In the genomic region with DNA sequence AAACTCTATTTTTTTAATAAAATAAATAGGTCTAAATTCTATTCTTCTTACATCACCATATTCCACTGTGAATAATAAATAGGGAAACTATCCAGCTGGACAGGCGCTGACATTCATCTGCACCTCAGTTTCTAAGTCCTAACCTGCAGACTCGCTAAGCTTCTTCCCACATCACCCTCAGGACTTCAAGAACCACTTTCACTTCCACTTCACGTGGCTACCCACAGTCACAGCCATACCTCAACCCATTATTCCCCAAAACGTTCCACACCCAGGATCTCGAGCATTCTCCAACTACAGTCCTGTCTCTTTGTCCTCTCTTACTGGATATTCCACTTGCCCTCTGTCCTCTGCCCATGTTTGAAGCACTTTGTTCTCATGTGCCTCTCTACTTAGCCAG, we compare ENCODE assay signal across 12 cellular contexts.
A peak's percentile ranks its signal among the peaks of the same experiment; 100 is the strongest.
DNase-seq lines count a peak whose midpoint lies in the region; ATAC-seq and TF ChIP-seq lines count a peak whose summit lies in the region.
"Had no signal": no experiment of that assay in that cellular context is flagged by ENCODE, and none has a peak within 500 bp of the region (broad histone marks: within the 10 kb centered on the region; RNA-seq: fewer than 3 reads in every experiment).

No MANE protein-coding gene starts in this region.

- peaks cover 20% of the 10 kb centered on the region for H3K4me1 Mint-ChIP-seq in activated naive CD8-positive, alpha-beta T cell treated with anti-CD3 and anti-CD28 coated beads for 36 hours
- peaks cover 19% of the 10 kb centered on the region for H3K4me1 Mint-ChIP-seq in activated CD4-positive, alpha-beta memory T cell treated with anti-CD3 and anti-CD28 coated beads for 36 hours (ENCODE audit: low read depth)

- DNase-seq in activated naive CD8-positive, alpha-beta T cell treated with anti-CD3 and anti-CD28 coated beads for 36 hours, result no peak
- DNase-seq in NCI-H187 treated with DMSO at 0.1 percent for 48 hours (lab: John Stamatoyannopoulos, UW) (no peak), HEK293T (ENCODE audit: extremely low spot score) (no peak)
- DNase-seq in stimulated activated CD4-positive, alpha-beta T cell treated with anti-CD3 and anti-CD28 coated beads, Interleukin-2, amount 100 ng/mL, for 24 hours, result no peak
- no peak for DNase-seq in activated CD4-positive, alpha-beta memory T cell treated with anti-CD3 and anti-CD28 coated beads for 36 hours
- DNase-seq: activated CD8-positive, alpha-beta memory T cell treated with anti-CD3 and anti-CD28 coated beads, Interleukin-2, amount 50 U/mL, for 48 hours; hypothalamus; mammary epithelial cell; NCI-H345 had no signal

- no peaks in the 10 kb centered on the region for H3K27me3 Mint-ChIP-seq in activated naive CD8-positive, alpha-beta T cell treated with anti-CD3 and anti-CD28 coated beads for 36 hours
- no peaks in the 10 kb centered on the region for H3K27me3 Mint-ChIP-seq in activated CD4-positive, alpha-beta memory T cell treated with anti-CD3 and anti-CD28 coated beads for 36 hours

- CTCF ChIA-PET in HEK293T (lab: Yijun Ruan, JAX), result no interaction called here
- CTCF ChIA-PET in activated CD4-positive, alpha-beta memory T cell treated with anti-CD3 and anti-CD28 coated beads for 36 hours (lab: Charles Lee), result interaction anchor here (8.0 kb wide), 1 partner anchor 13 kb away, joined by 52 read pairs; no protein-coding TSS in a partner anchor

- H3K9me3 Mint-ChIP-seq in activated naive CD8-positive, alpha-beta T cell treated with anti-CD3 and anti-CD28 coated beads for 36 hours, result no peaks in the 10 kb centered on the region
- H3K9me3 Mint-ChIP-seq in activated CD4-positive, alpha-beta memory T cell treated with anti-CD3 and anti-CD28 coated beads for 36 hours, result no peaks in the 10 kb centered on the region

- no peak overlapping the region for H3K4me3 Mint-ChIP-seq in activated naive CD8-positive, alpha-beta T cell treated with anti-CD3 and anti-CD28 coated beads for 36 hours
- no peak overlapping the region for H3K4me3 Mint-ChIP-seq in activated CD4-positive, alpha-beta memory T cell treated with anti-CD3 and anti-CD28 coated beads for 36 hours

- POLR2A ChIA-PET in HEK293T (lab: Yijun Ruan, JAX), result no interaction called here
- POLR2A ChIA-PET in activated CD4-positive, alpha-beta memory T cell treated with anti-CD3 and anti-CD28 coated beads for 36 hours (lab: Charles Lee), result no interaction called here

- ATAC-seq in GM18499 (IDR thresholded peaks at IDR 0.05; ENCODE audit: insufficient read depth, unreplicated experiment) (peak; percentile 46), GM21367 (IDR thresholded peaks at IDR 0.05; ENCODE audit: unreplicated experiment) (peak; percentile 59), HG03025 (IDR thresholded peaks at IDR 0.05; ENCODE audit: low FRiP score, unreplicated experiment) (peak; percentile 66)

- peak overlapping the region; percentile 6 for H3K27ac Mint-ChIP-seq in activated naive CD8-positive, alpha-beta T cell treated with anti-CD3 and anti-CD28 coated beads for 36 hours
- H3K27ac Mint-ChIP-seq in activated CD4-positive, alpha-beta memory T cell treated with anti-CD3 and anti-CD28 coated beads for 36 hours, result no peak overlapping the region

- intact Hi-C loops in activated CD4-positive, alpha-beta memory T cell treated with anti-CD3 and anti-CD28 coated beads for 36 hours (cut with micrococcal nuclease), result no loop called here

- peaks cover 21% of the 10 kb centered on the region for H3K36me3 Mint-ChIP-seq in activated naive CD8-positive, alpha-beta T cell treated with anti-CD3 and anti-CD28 coated beads for 36 hours
- H3K36me3 Mint-ChIP-seq in activated CD4-positive, alpha-beta memory T cell treated with anti-CD3 and anti-CD28 coated beads for 36 hours, result peaks cover 18% of the 10 kb centered on the region

TF ChIP-seq in HEK293T, 16 proteins besides CTCF, POLR2A, EP300 and RAD21:
- no peak for TF ChIP-seq SUZ12 (IDR thresholded peaks at IDR 0.05)
- no peak for TF ChIP-seq FOXK2 (IDR thresholded peaks at IDR 0.05)
- no peak for TF ChIP-seq NFRKB (IDR thresholded peaks at IDR 0.05)
- TF ChIP-seq ZNF384 (IDR thresholded peaks at IDR 0.05), result no peak
- TF ChIP-seq TARDBP (IDR thresholded peaks at IDR 0.05), result no peak
- TF ChIP-seq FOXM1 (IDR thresholded peaks at IDR 0.05; ENCODE audit: borderline replicate concordance), result no peak
- no peak for TF ChIP-seq CTBP1 (IDR thresholded peaks at IDR 0.05; ENCODE audit: borderline replicate concordance)
- no peak for TF ChIP-seq FOXA1 (IDR thresholded peaks at IDR 0.05)
- TF ChIP-seq, protein P1, sequence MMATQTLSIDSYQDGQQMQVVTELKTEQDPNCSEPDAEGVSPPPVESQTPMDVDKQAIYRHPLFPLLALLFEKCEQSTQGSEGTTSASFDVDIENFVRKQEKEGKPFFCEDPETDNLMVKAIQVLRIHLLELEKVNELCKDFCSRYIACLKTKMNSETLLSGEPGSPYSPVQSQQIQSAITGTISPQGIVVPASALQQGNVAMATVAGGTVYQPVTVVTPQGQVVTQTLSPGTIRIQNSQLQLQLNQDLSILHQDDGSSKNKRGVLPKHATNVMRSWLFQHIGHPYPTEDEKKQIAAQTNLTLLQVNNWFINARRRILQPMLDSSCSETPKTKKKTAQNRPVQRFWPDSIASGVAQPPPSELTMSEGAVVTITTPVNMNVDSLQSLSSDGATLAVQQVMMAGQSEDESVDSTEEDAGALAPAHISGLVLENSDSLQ (IDR thresholded peaks at IDR 0.05), result no peak
- TF ChIP-seq L3MBTL2 (conservative IDR thresholded peaks at IDR 0.05), result no peak
- TF ChIP-seq BHLHE40 (IDR thresholded peaks at IDR 0.05; ENCODE audit: borderline replicate concordance), result no peak
- no peak for TF ChIP-seq HDGF (IDR thresholded peaks at IDR 0.05; ENCODE audit: borderline replicate concordance)
- TF ChIP-seq ARNT (IDR thresholded peaks at IDR 0.05), result no peak
- no peak for TF ChIP-seq ELF4 (IDR thresholded peaks at IDR 0.05)
- no peak for TF ChIP-seq SP1 (IDR thresholded peaks at IDR 0.05)
- TF ChIP-seq LEF1 (IDR thresholded peaks at IDR 0.05; ENCODE audit: borderline replicate concordance), result no peak
